In the genomic region with DNA sequence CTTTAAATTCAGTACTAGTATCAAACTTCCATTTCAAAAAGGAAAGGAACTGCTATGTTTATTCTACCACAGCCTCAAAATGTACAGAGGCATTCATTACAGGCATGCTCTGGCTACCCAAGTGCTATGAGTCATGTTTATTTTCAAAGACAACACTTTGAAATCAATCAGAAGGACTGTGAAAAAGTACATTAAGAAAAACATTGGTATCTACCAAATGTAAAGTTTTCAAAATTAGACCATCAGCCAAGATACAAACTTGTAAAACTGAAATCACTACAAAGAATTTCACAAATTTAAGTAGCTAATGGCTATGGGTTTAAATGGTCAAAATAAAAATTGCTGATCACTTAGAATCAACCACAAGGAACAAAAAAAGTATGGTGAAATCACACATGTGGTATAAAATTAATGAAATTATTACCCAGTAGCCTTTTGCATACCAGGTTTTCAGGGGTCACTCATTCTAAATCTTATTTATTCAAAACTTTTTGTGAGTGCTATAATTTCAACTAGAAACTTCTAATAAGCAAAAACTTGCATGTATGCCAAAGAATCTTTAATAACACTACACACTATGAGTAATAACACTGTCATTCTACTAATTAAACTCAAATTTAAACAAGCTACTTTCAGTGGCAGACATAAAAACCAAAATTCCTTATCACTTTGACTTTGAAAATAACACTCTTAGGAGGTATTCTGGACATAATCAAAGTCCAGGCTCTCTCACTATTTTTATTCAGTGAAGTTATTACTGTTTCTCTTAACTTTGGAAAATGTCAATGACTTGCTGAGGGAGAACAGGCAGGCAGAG, we compare ENCODE assay signal across 10 cellular contexts. TPM values are rescaled to one million over a fixed set of nuclear protein-coding genes. Genes with fewer than 3 reads are reported as not detected.
DNase-seq lines count a peak whose midpoint lies in the region; ATAC-seq and TF ChIP-seq lines count a peak whose summit lies in the region.
"Had no signal": no experiment of that assay in that cellular context is flagged by ENCODE, and none has a peak within 500 bp of the region (broad histone marks: within the 10 kb centered on the region; RNA-seq: fewer than 3 reads in every experiment).

No MANE protein-coding gene starts in this region.

- H3K27ac Mint-ChIP-seq in activated CD4-positive, alpha-beta T cell treated with anti-CD3 and anti-CD28 coated beads for 36 hours = no peak overlapping the region
- H3K27ac Mint-ChIP-seq: activated naive CD8-positive, alpha-beta T cell treated with anti-CD3 and anti-CD28 coated beads, Interleukin-2, amount 50 U/mL, for 24 hours had no signal

- no peak overlapping the region for H3K9ac ChIP-seq in SK-N-MC (ENCODE audit: insufficient read length)

- H3K4me1 ChIP-seq in HEK293 (ENCODE audit: control insufficient read depth, insufficient read depth, low read length) = peaks cover 57% of the 10 kb centered on the region

- H3K27ac ChIP-seq in HEK293 (ENCODE audit: extremely low read depth, low read depth, low read length) = peak overlapping the region; percentile 29; the same call in 1 of the 2 replicates
- H3K27ac ChIP-seq in SK-N-MC = peak overlapping the region; percentile 67

- no peaks in the 10 kb centered on the region for H3K36me3 Mint-ChIP-seq in activated CD4-positive, alpha-beta T cell treated with anti-CD3 and anti-CD28 coated beads for 36 hours (ENCODE audit: low read depth)

- no peak overlapping the region for H3K4me3 Mint-ChIP-seq in activated CD4-positive, alpha-beta T cell treated with anti-CD3 and anti-CD28 coated beads for 36 hours
- H3K4me3 Mint-ChIP-seq: activated naive CD8-positive, alpha-beta T cell treated with anti-CD3 and anti-CD28 coated beads, Interleukin-2, amount 50 U/mL, for 24 hours had no signal

- POLR2A ChIA-PET in HEK293 (lab: Yijun Ruan, JAX) = interaction anchor here (0.6 to 1.8 kb wide), 5 partner anchors 9 to 578 kb away, joined by 3 to 5 read pairs (median 3); partner anchors contain the start of genes ENAH and SRP9
- POLR2A ChIA-PET in activated CD4-positive, alpha-beta T cell treated with anti-CD3 and anti-CD28 coated beads for 36 hours (lab: Charles Lee) = interaction anchor here (0.7 kb wide), 2 partner anchors 109 to 159 kb away, joined by 4 to 7 read pairs; no protein-coding TSS in a partner anchor

- H3K4me1 Mint-ChIP-seq in activated CD4-positive, alpha-beta T cell treated with anti-CD3 and anti-CD28 coated beads for 36 hours = no peaks in the 10 kb centered on the region
- H3K4me1 Mint-ChIP-seq: activated naive CD8-positive, alpha-beta T cell treated with anti-CD3 and anti-CD28 coated beads, Interleukin-2, amount 50 U/mL, for 24 hours had no signal

- CTCF ChIA-PET in HEK293 (lab: Yijun Ruan, JAX) = interaction anchor here (0.6 to 1.4 kb wide), 5 partner anchors 11 to 197 kb away, joined by 3 to 5 read pairs (median 4); no protein-coding TSS in a partner anchor
- CTCF ChIA-PET in activated CD4-positive, alpha-beta T cell treated with anti-CD3 and anti-CD28 coated beads for 36 hours (lab: Charles Lee) = interaction anchor here (0.5 to 1.7 kb wide), 6 partner anchors 16 to 1012 kb away, joined by 3 to 6 read pairs (median 3); no protein-coding TSS in a partner anchor

- no peaks in the 10 kb centered on the region for H3K27me3 Mint-ChIP-seq in activated CD4-positive, alpha-beta T cell treated with anti-CD3 and anti-CD28 coated beads for 36 hours
- H3K27me3 Mint-ChIP-seq: activated naive CD8-positive, alpha-beta T cell treated with anti-CD3 and anti-CD28 coated beads, Interleukin-2, amount 50 U/mL, for 24 hours had no signal

- TF ChIP-seq CTCF in HEK293 (tag by site-specific recombination; IDR thresholded peaks at IDR 0.05) (no peak), fibroblast of villous mesenchyme (IDR thresholded peaks at IDR 0.05; ENCODE audit: insufficient read depth, low read depth, low read length) (no peak)

- DNase-seq in SK-N-MC (ENCODE audit: low read depth, low spot score) = no peak
- peak; percentile 83 for DNase-seq in fibroblast of villous mesenchyme (ENCODE audit: low read depth)
- DNase-seq in renal cortical epithelial cell (ENCODE audit: low read depth) = peak; percentile 84
- no peak for DNase-seq in NCI-H526 treated with DMSO at 0.1 percent for 48 hours (lab: John Stamatoyannopoulos, UW)
- no peak for DNase-seq in activated CD4-positive, alpha-beta T cell treated with anti-CD3 and anti-CD28 coated beads for 36 hours
- DNase-seq in SKM-1 (lab: John Stamatoyannopoulos, UW; ENCODE audit: unreplicated experiment) = no peak
- DNase-seq in NCI-H2029 (lab: John Stamatoyannopoulos, UW) = no peak
- DNase-seq: activated naive CD8-positive, alpha-beta T cell treated with anti-CD3 and anti-CD28 coated beads, Interleukin-2, amount 50 U/mL, for 24 hours; kidney had no signal

- H3K9me3 ChIP-seq in HEK293 (ENCODE audit: control insufficient read depth, insufficient read depth, low read depth, low read length) (no peaks in the 10 kb centered on the region; the same call in 1 of the 2 replicates), SK-N-MC (ENCODE audit: low read depth, low read length) (no peaks in the 10 kb centered on the region)

- H3K4me3 ChIP-seq in HEK293 (ENCODE audit: low read depth, low read length) = no peak overlapping the region
- 0 out of 2 replicates have a peak overlapping the region, but pooled peaks have one; percentile 28 for H3K4me3 ChIP-seq in SK-N-MC
- H3K4me3 ChIP-seq in fibroblast of villous mesenchyme (ENCODE audit: low read depth, low read length) = no peak overlapping the region

- H3K9me3 Mint-ChIP-seq in activated CD4-positive, alpha-beta T cell treated with anti-CD3 and anti-CD28 coated beads for 36 hours (ENCODE audit: low read depth) = peaks cover 3% of the 10 kb centered on the region

- ATAC-seq in activated CD4-positive, alpha-beta T cell treated with anti-CD3 and anti-CD28 coated beads for 36 hours = no peak
- ATAC-seq: activated naive CD8-positive, alpha-beta T cell treated with anti-CD3 and anti-CD28 coated beads, Interleukin-2, amount 50 U/mL, for 24 hours had no signal

- intact Hi-C loops in activated CD4-positive, alpha-beta T cell treated with anti-CD3 and anti-CD28 coated beads for 36 hours (cut with DNase I, micrococcal nuclease) = no loop called here

- peaks cover 0 to 11% of the 10 kb centered on the region in 2 experiments; a peak in 2 of 3 replicates for H3K36me3 ChIP-seq in HEK293 (ENCODE audit: control insufficient read depth in 2 of 2, insufficient read depth in 1 of 2, low read length in 2 of 2)
- 0 out of 2 replicates have a peak, but pooled peaks cover 5% of the 10 kb centered on the region for H3K36me3 ChIP-seq in SK-N-MC (ENCODE audit: insufficient read depth, low read length)

TF ChIP-seq in HEK293, 187 proteins besides CTCF, POLR2A, EP300 and RAD21 (continues in another document):
- TF ChIP-seq ZNF114 (tag by site-specific recombination; IDR thresholded peaks at IDR 0.05) = no peak
- TF ChIP-seq ZNF600 (tag by site-specific recombination; IDR thresholded peaks at IDR 0.05) = peak; percentile 86; the same call in 1 of the 2 replicates
- TF ChIP-seq ZNF623 (tag by site-specific recombination; IDR thresholded peaks at IDR 0.05) = no peak
- peak; percentile 83; the same call in 1 of the 2 replicates for TF ChIP-seq OVOL3 (tag by site-specific recombination; IDR thresholded peaks at IDR 0.05)
- no peak for TF ChIP-seq ZNF48 (tag by site-specific recombination; IDR thresholded peaks at IDR 0.05)
- TF ChIP-seq ZNF350 (tag by site-specific recombination; IDR thresholded peaks at IDR 0.05) = no peak
- TF ChIP-seq, protein P1, sequence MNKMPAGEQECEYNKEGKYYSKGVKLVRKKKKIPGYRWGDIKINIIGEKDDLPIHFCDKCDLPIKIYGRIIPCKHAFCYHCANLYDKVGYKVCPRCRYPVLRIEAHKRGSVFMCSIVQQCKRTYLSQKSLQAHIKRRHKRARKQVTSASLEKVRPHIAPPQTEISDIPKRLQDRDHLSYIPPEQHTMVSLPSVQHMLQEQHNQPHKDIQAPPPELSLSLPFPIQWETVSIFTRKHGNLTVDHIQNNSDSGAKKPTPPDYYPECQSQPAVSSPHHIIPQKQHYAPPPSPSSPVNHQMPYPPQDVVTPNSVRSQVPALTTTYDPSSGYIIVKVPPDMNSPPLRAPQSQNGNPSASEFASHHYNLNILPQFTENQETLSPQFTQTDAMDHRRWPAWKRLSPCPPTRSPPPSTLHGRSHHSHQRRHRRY (tag by site-specific recombination; IDR thresholded peaks at IDR 0.05) = no peak
- no peak for TF ChIP-seq ZNF37A (tag by site-specific recombination; IDR thresholded peaks at IDR 0.05)
- peak; percentile 35; the same call in 1 of the 2 replicates for TF ChIP-seq ZNF394 (tag by site-specific recombination; IDR thresholded peaks at IDR 0.05; ENCODE audit: borderline replicate concordance)
- TF ChIP-seq PRDM1 (tag by site-specific recombination; IDR thresholded peaks at IDR 0.05) = peak; percentile 83
- no peak for TF ChIP-seq YY2 (tag by site-specific recombination; IDR thresholded peaks at IDR 0.05)
- no peak for TF ChIP-seq GLI2 (tag by site-specific recombination; IDR thresholded peaks at IDR 0.05; ENCODE audit: borderline replicate concordance, low read depth)
- TF ChIP-seq, protein P2, sequence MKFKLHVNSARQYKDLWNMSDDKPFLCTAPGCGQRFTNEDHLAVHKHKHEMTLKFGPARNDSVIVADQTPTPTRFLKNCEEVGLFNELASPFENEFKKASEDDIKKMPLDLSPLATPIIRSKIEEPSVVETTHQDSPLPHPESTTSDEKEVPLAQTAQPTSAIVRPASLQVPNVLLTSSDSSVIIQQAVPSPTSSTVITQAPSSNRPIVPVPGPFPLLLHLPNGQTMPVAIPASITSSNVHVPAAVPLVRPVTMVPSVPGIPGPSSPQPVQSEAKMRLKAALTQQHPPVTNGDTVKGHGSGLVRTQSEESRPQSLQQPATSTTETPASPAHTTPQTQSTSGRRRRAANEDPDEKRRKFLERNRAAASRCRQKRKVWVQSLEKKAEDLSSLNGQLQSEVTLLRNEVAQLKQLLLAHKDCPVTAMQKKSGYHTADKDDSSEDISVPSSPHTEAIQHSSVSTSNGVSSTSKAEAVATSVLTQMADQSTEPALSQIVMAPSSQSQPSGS (tag by site-specific recombination; IDR thresholded peaks at IDR 0.05; ENCODE audit: low read depth) = no peak

RNA-seq across cellular contexts. Expression of gene ENAH, which starts 49.2 kb away (rescaled TPM):
- total RNA-seq in fibroblast of villous mesenchyme = 126 and 135 TPM in 2 replicates
- total RNA-seq in renal cortical epithelial cell = 85.8 and 205 TPM in 2 replicates
- under 1 TPM; 0.62 to 0.81 TPM for total RNA-seq in activated CD4-positive, alpha-beta T cell treated with anti-CD3 and anti-CD28 coated beads for 36 hours

Comparison
In these comparisons a context has a peak if more than half of its experiments do, and no peak if none do; other contexts are left out.
1. DNase-seq: peak in fibroblast of villous mesenchyme (single experiment) and renal cortical epithelial cell (single experiment); none in SK-N-MC (single experiment), NCI-H526 treated with DMSO at 0.1 percent for 48 hours (single experiment), activated CD4-positive, alpha-beta T cell treated with anti-CD3 and anti-CD28 coated beads for 36 hours (single experiment), SKM-1 (single experiment) and NCI-H2029 (single experiment).
2. RNA of gene ENAH, which starts 49.2 kb away (total RNA-seq): 85.8 to 205 TPM in renal cortical epithelial cell and 126 to 135 TPM in fibroblast of villous mesenchyme; 0.62 to 0.81 TPM in activated CD4-positive, alpha-beta T cell treated with anti-CD3 and anti-CD28 coated beads for 36 hours; every median in the first group is over 10 times any median in the second.